In genomic region chr3:196524527-196524926, GRCh38 we compare ENCODE assay signal across 1 cellular context.
TF ChIP-seq lines count a peak whose summit lies in the region.

No MANE protein-coding gene starts in this region.

TF ChIP-seq in IMR-90, 13 proteins besides CTCF, POLR2A, EP300 and RAD21:
- no peak for TF ChIP-seq RFX5 (IDR thresholded peaks at IDR 0.05; ENCODE audit: low read depth, low read length)
- TF ChIP-seq, protein P1, sequence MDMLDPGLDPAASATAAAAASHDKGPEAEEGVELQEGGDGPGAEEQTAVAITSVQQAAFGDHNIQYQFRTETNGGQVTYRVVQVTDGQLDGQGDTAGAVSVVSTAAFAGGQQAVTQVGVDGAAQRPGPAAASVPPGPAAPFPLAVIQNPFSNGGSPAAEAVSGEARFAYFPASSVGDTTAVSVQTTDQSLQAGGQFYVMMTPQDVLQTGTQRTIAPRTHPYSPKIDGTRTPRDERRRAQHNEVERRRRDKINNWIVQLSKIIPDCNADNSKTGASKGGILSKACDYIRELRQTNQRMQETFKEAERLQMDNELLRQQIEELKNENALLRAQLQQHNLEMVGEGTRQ (IDR thresholded peaks at IDR 0.05; ENCODE audit: low read depth, low read length) = no peak
- no peak for TF ChIP-seq NFE2L2 (IDR thresholded peaks at IDR 0.05; ENCODE audit: low read depth, low read length)
- TF ChIP-seq CHD1 (IDR thresholded peaks at IDR 0.05; ENCODE audit: low read depth, low read length) = no peak
- TF ChIP-seq SMC3 (IDR thresholded peaks at IDR 0.05; ENCODE audit: low read depth, low read length) = no peak
- no peak for TF ChIP-seq CEBPB (IDR thresholded peaks at IDR 0.05; ENCODE audit: low read depth, low read length)
- TF ChIP-seq FOS (IDR thresholded peaks at IDR 0.05; ENCODE audit: low read depth, low read length) = no peak
